In genomic region chr22:26479043-26479791, GRCh38 we compare ENCODE assay signal across 1 cellular context.
TF ChIP-seq lines count a peak whose summit lies in the region.

No MANE protein-coding gene starts in this region.

TF ChIP-seq in GM23338, 12 proteins besides CTCF, POLR2A, EP300 and RAD21 (continued from another document):
- TF ChIP-seq, protein P1, sequence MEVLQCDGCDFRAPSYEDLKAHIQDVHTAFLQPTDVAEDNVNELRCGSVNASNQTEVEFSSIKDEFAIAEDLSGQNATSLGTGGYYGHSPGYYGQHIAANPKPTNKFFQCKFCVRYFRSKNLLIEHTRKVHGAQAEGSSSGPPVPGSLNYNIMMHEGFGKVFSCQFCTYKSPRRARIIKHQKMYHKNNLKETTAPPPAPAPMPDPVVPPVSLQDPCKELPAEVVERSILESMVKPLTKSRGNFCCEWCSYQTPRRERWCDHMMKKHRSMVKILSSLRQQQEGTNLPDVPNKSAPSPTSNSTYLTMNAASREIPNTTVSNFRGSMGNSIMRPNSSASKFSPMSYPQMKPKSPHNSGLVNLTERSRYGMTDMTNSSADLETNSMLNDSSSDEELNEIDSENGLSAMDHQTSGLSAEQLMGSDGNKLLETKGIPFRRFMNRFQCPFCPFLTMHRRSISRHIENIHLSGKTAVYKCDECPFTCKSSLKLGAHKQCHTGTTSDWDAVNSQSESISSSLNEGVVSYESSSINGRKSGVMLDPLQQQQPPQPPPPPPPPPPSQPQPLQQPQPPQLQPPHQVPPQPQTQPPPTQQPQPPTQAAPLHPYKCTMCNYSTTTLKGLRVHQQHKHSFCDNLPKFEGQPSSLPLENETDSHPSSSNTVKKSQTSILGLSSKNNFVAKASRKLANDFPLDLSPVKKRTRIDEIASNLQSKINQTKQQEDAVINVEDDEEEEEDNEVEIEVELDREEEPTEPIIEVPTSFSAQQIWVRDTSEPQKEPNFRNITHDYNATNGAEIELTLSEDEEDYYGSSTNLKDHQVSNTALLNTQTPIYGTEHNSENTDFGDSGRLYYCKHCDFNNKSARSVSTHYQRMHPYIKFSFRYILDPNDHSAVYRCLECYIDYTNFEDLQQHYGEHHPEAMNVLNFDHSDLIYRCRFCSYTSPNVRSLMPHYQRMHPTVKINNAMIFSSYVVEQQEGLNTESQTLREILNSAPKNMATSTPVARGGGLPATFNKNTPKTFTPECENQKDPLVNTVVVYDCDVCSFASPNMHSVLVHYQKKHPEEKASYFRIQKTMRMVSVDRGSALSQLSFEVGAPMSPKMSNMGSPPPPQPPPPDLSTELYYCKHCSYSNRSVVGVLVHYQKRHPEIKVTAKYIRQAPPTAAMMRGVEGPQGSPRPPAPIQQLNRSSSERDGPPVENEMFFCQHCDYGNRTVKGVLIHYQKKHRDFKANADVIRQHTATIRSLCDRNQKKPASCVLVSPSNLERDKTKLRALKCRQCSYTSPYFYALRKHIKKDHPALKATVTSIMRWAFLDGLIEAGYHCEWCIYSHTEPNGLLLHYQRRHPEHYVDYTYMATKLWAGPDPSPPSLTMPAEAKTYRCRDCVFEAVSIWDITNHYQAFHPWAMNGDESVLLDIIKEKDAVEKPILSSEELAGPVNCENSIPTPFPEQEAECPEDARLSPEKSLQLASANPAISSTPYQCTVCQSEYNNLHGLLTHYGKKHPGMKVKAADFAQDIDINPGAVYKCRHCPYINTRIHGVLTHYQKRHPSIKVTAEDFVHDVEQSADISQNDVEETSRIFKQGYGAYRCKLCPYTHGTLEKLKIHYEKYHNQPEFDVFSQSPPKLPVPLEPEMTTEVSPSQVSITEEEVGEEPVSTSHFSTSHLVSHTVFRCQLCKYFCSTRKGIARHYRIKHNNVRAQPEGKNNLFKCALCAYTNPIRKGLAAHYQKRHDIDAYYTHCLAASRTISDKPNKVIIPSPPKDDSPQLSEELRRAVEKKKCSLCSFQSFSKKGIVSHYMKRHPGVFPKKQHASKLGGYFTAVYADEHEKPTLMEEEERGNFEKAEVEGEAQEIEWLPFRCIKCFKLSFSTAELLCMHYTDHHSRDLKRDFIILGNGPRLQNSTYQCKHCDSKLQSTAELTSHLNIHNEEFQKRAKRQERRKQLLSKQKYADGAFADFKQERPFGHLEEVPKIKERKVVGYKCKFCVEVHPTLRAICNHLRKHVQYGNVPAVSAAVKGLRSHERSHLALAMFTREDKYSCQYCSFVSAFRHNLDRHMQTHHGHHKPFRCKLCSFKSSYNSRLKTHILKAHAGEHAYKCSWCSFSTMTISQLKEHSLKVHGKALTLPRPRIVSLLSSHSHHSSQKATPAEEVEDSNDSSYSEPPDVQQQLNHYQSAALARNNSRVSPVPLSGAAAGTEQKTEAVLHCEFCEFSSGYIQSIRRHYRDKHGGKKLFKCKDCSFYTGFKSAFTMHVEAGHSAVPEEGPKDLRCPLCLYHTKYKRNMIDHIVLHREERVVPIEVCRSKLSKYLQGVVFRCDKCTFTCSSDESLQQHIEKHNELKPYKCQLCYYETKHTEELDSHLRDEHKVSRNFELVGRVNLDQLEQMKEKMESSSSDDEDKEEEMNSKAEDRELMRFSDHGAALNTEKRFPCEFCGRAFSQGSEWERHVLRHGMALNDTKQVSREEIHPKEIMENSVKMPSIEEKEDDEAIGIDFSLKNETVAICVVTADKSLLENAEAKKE (CRISPR knock-in tag; IDR thresholded peaks at IDR 0.05), result no peak
- TF ChIP-seq NANOG (IDR thresholded peaks at IDR 0.05; ENCODE audit: borderline replicate concordance), result no peak
- no peak for TF ChIP-seq POLR2AphosphoS5 (IDR thresholded peaks at IDR 0.05; ENCODE audit: low read depth)
- no peak for TF ChIP-seq ZNF114 (CRISPR knock-in tag; IDR thresholded peaks at IDR 0.05)
